Comparison of ENCODE assay signal across 11 cellular contexts in genomic region chr6:125273965-125274364, GRCh38. TPM values are rescaled to one million over a fixed set of nuclear protein-coding genes. Genes with fewer than 3 reads are reported as not detected.
A peak's percentile ranks its signal among the peaks of the same experiment; 100 is the strongest.
DNase-seq lines count a peak whose midpoint lies in the region; ATAC-seq and TF ChIP-seq lines count a peak whose summit lies in the region.
"Had no signal": no experiment of that assay in that cellular context is flagged by ENCODE, and none has a peak within 500 bp of the region (broad histone marks: within the 10 kb centered on the region; RNA-seq: fewer than 3 reads in every experiment).

No MANE protein-coding gene starts in this region.

- peaks cover 22% of the 10 kb centered on the region for H3K36me3 Mint-ChIP-seq in MCF 10A (ENCODE audit: insufficient read depth, unreplicated experiment)

- H3K27me3 Mint-ChIP-seq in MCF 10A (ENCODE audit: insufficient read depth, unreplicated experiment) = no peaks in the 10 kb centered on the region
- H3K27me3 Mint-ChIP-seq: activated B cell treated with CpG ODN at 0.5 μM for 24 hours had no signal

- no peak overlapping the region for H3K4me3 ChIP-seq in aorta (ENCODE audit: low read length in 2 of 2)
- H3K4me3 ChIP-seq: uterus had no signal

- TF ChIP-seq CTCF in MCF 10A (IDR thresholded peaks at IDR 0.05; ENCODE audit: unreplicated experiment) = no peak

- H3K4me3 Mint-ChIP-seq in MCF 10A (ENCODE audit: unreplicated experiment) = peak overlapping the region; percentile 18
- H3K4me3 Mint-ChIP-seq: activated B cell treated with CpG ODN at 0.5 μM for 24 hours had no signal

- H3K36me3 ChIP-seq in aorta (ENCODE audit: control insufficient read depth in 1 of 2, insufficient read depth in 2 of 2, low read length in 1 of 2) = peaks cover 2% of the 10 kb centered on the region in 2 donors
- H3K36me3 ChIP-seq: uterus had no signal

- 77 to 78% methylated on average over 7 of the region's 7 CpGs for WGBS in aorta, 2 donors

- no peaks in the 10 kb centered on the region for H3K27me3 ChIP-seq in aorta (ENCODE audit: control insufficient read depth in 1 of 2, insufficient read depth in 2 of 2, low read length in 1 of 2)
- H3K27me3 ChIP-seq: uterus had no signal

- H3K4me1 ChIP-seq in aorta (ENCODE audit: control insufficient read depth in 1 of 2, insufficient read depth in 2 of 2, low read length in 2 of 2) = peaks cover 0 to 2% of the 10 kb centered on the region in 2 donors
- H3K4me1 ChIP-seq: uterus had no signal

- CTCF ChIA-PET in MCF 10A (lab: Yijun Ruan, JAX) = interaction anchor here (0.7 to 2.9 kb wide), 10 partner anchors 10 to 124 kb away, joined by 3 to 15 read pairs (median 8); partner anchors contain the start of gene TPD52L1

- DNase-seq in ELR (ENCODE audit: low read depth) (peak; percentile 62), NCI-H2107 (lab: John Stamatoyannopoulos, UW) (peak; percentile 34), MCF 10A (ENCODE audit: unreplicated experiment) (peak; percentile 99), left colon (peak in 1 of 2 donors; percentile 70), aorta (no peak), OCI-M2 (lab: John Stamatoyannopoulos, UW; ENCODE audit: unreplicated experiment) (no peak), NCI-H2196 treated with DMSO at 0.1 percent for 48 hours (lab: John Stamatoyannopoulos, UW; ENCODE audit: unreplicated experiment) (no peak)
- DNase-seq in activated CD4-positive, alpha-beta T cell treated with anti-CD3 and anti-CD28 coated beads, Interleukin-2, amount 50 U/mL, for 1 hour = no peak
- DNase-seq: activated B cell treated with CpG ODN at 0.5 μM for 24 hours, NCI-H187 treated with DMSO at 0.1 percent for 48 hours, uterus had no signal

- POLR2A ChIA-PET in MCF 10A (lab: Yijun Ruan, JAX) = interaction anchor here (0.5 to 3.7 kb wide), 17 partner anchors 9 to 650 kb away, joined by 3 to 24 read pairs (median 4); partner anchors contain the start of gene HDDC2

- H3K27ac Mint-ChIP-seq in MCF 10A (ENCODE audit: low read depth, unreplicated experiment) = peak overlapping the region; percentile 79
- H3K27ac Mint-ChIP-seq: activated B cell treated with CpG ODN at 0.5 μM for 24 hours had no signal

- H3K9me3 ChIP-seq in aorta (ENCODE audit: control insufficient read depth, low read length) = no peaks in the 10 kb centered on the region
- H3K9me3 ChIP-seq: uterus had no signal

- intact Hi-C loops in MCF 10A (cut with micrococcal nuclease) = loop anchor here (1.0 to 2.0 kb wide), 3 partner anchors 27 to 121 kb away; partner anchors contain the start of genes HDDC2 and TPD52L1
- intact Hi-C loops in left colon (cut with DNase I, micrococcal nuclease) = no loop called here
- intact Hi-C loops in aorta (cut with DNase I) = no loop called here

- peaks cover 30% of the 10 kb centered on the region for H3K4me1 Mint-ChIP-seq in MCF 10A (ENCODE audit: insufficient read depth, unreplicated experiment)
- H3K4me1 Mint-ChIP-seq: activated B cell treated with CpG ODN at 0.5 μM for 24 hours had no signal

- BruUV-seq in MCF 10A (replicated peaks; lab: Mats Ljungman, UMichigan) = no TSS peak

- peak overlapping the region in 1 of 2 donors; percentile 45 for H3K27ac ChIP-seq in aorta (ENCODE audit: low read depth in 1 of 2, low read length in 2 of 2)
- H3K27ac ChIP-seq: uterus had no signal

- ATAC-seq in left colon = peak; percentile 51
- ATAC-seq in aorta (ENCODE audit: low FRiP score) = no peak

- no peaks in the 10 kb centered on the region for H3K9me3 Mint-ChIP-seq in MCF 10A (ENCODE audit: unreplicated experiment)
- H3K9me3 Mint-ChIP-seq: activated B cell treated with CpG ODN at 0.5 μM for 24 hours had no signal

RNA-seq across cellular contexts. Expression of gene HDDC2, which starts 27.8 kb away (rescaled TPM):
- total RNA-seq in MCF 10A (2022) = 141 and 167 TPM in 2 replicates
- 10 to 100 TPM; 40.7 to 45.6 TPM for total RNA-seq in left colon
- total RNA-seq in aorta = 10 to 100 TPM; 48.0 to 60.9 TPM
- polyA plus RNA-seq in aorta = 100 to 1,000 TPM in 1 of 2 donors, 10 to 100 TPM in 1; 89.7 to 157 TPM

Comparison
In these comparisons a context has a peak if more than half of its experiments do, and no peak if none do; other contexts are left out.
1. DNase-seq: peak in ELR (single experiment), NCI-H2107 (single experiment) and MCF 10A (single experiment); none in activated CD4-positive, alpha-beta T cell treated with anti-CD3 and anti-CD28 coated beads, Interleukin-2, amount 50 U/mL, for 1 hour (single experiment), aorta (0 of 2), OCI-M2 (single experiment) and NCI-H2196 treated with DMSO at 0.1 percent for 48 hours (single experiment).